In genomic region chr2:81050580-81050979, GRCh38 we compare ENCODE assay signal across 25 cellular contexts.
DNase-seq lines count a peak whose midpoint lies in the region; ATAC-seq and TF ChIP-seq lines count a peak whose summit lies in the region.
"Had no signal": no experiment of that assay in that cellular context is flagged by ENCODE, and none has a peak within 500 bp of the region (broad histone marks: within the 10 kb centered on the region; RNA-seq: fewer than 3 reads in every experiment).

No MANE protein-coding gene starts in this region.

- H3K27ac Mint-ChIP-seq in endodermal cell (peak overlapping the region; percentile 20), nephron (peak overlapping the region in 2 of 3 experiments; percentile 23 to 65)
- H3K27ac Mint-ChIP-seq: CD14-positive monocyte had no signal

- H3K27me3 Mint-ChIP-seq in endodermal cell (ENCODE audit: insufficient read depth) (peaks cover 3% of the 10 kb centered on the region), nephron (ENCODE audit: low read depth) (no peaks in the 10 kb centered on the region)
- H3K27me3 Mint-ChIP-seq: CD8-positive, alpha-beta memory T cell had no signal

- TF ChIP-seq CTCF in endodermal cell (conservative IDR thresholded peaks at IDR 0.05), result no peak
- TF ChIP-seq CTCF in nephron (IDR thresholded peaks at IDR 0.05; ENCODE audit: unreplicated experiment in 3 of 3), result no peak
- TF ChIP-seq CTCF in smooth muscle cell (IDR thresholded peaks at IDR 0.05; ENCODE audit: borderline replicate concordance, insufficient read depth, poor library complexity, severe bottlenecking), result no peak

- no peak overlapping the region for H2AFZ ChIP-seq in smooth muscle cell (ENCODE audit: low read depth)

- no peak for ATAC-seq in HG02588 (IDR thresholded peaks at IDR 0.05; ENCODE audit: unreplicated experiment)
- ATAC-seq: K562, Panc1 had no signal

- H3K27me3 ChIP-seq in endodermal cell (ENCODE audit: control insufficient read depth, insufficient read depth, low read length, poor library complexity, severe bottlenecking), result peaks cover 13% of the 10 kb centered on the region
- H3K27me3 ChIP-seq in smooth muscle cell (ENCODE audit: low read depth), result no peaks in the 10 kb centered on the region
- H3K27me3 ChIP-seq: BE2C had no signal

- DNase-seq in NCI-H69 (lab: John Stamatoyannopoulos, UW), result peak; percentile 18
- DNase-seq in endodermal cell, result no peak
- DNase-seq in smooth muscle cell (lab: John Stamatoyannopoulos, UW; ENCODE audit: unreplicated experiment), result no peak
- DNase-seq in stimulated activated CD8-positive, alpha-beta memory T cell treated with anti-CD3 and anti-CD28 coated beads, Interleukin-4, amount 100 ng/mL, for 48 hours, result no peak
- no peak for DNase-seq in AG20443 (ENCODE audit: low spot score)
- DNase-seq: BE2C; CD8-positive, alpha-beta memory T cell; DMS 273 treated with DMSO at 0.1 percent for 48 hours; DMS79; EL; GF-D8; Kasumi-1; MV-4-11; NCI-H1105 treated with DMSO at 0.1 percent for 48 hours; NCI-H146; NCI-H1930; NCI-H446; NCI-H526; SHP77 had no signal

- WGBS in endodermal cell (ENCODE audit: insufficient coverage in 1 of 2, insufficient read length in 1 of 2), 2 experiments, result 79 to 80% methylated on average over 2 to 4 of the region's 4 CpGs
- WGBS in smooth muscle cell (ENCODE audit: low lambda C conversion rate), result 67% methylated on average over 4 of the region's 4 CpGs

- no peak overlapping the region for H3K4me2 ChIP-seq in smooth muscle cell

- peaks cover 11% of the 10 kb centered on the region for H3K4me1 ChIP-seq in endodermal cell (ENCODE audit: control insufficient read depth, insufficient read depth, low read length)
- no peaks in the 10 kb centered on the region for H3K4me1 ChIP-seq in smooth muscle cell (ENCODE audit: low read depth)
- H3K4me1 ChIP-seq: BE2C had no signal

- H3K4me3 Mint-ChIP-seq in endodermal cell (no peak overlapping the region), nephron (no peak overlapping the region)
- H3K4me3 Mint-ChIP-seq: CD14-positive monocyte; CD8-positive, alpha-beta memory T cell had no signal

- H3K9ac ChIP-seq in endodermal cell (ENCODE audit: extremely low read depth, low read length, poor library complexity, severe bottlenecking) (no peak overlapping the region), smooth muscle cell (ENCODE audit: low read depth) (no peak overlapping the region)

- H3K79me2 ChIP-seq in smooth muscle cell (ENCODE audit: low read depth), result no peaks in the 10 kb centered on the region

- H3K4me3 ChIP-seq in endodermal cell (ENCODE audit: low read length) (no peak overlapping the region), smooth muscle cell (no peak overlapping the region)
- H3K4me3 ChIP-seq: K562 had no signal

- H3K9me3 ChIP-seq in endodermal cell (ENCODE audit: control insufficient read depth, low read length) (peaks cover 8% of the 10 kb centered on the region), smooth muscle cell (replicated peaks; ENCODE audit: low read depth) (no peaks in the 10 kb centered on the region)
- H3K9me3 ChIP-seq: BE2C had no signal

- H3K27ac ChIP-seq in endodermal cell (ENCODE audit: low read depth, low read length), result no peak overlapping the region
- no peak overlapping the region for H3K27ac ChIP-seq in smooth muscle cell (ENCODE audit: low read depth)
- H3K27ac ChIP-seq: RWPE1 had no signal

- H3K36me3 ChIP-seq in endodermal cell (ENCODE audit: control insufficient read depth, insufficient read depth, low read length) (no peaks in the 10 kb centered on the region), smooth muscle cell (ENCODE audit: low read depth) (no peaks in the 10 kb centered on the region)
- H3K36me3 ChIP-seq: BE2C had no signal

- H3K4me1 Mint-ChIP-seq in endodermal cell (peaks cover 31% of the 10 kb centered on the region), nephron (no peaks in the 10 kb centered on the region)
- H3K4me1 Mint-ChIP-seq: CD14-positive monocyte; CD8-positive, alpha-beta memory T cell had no signal

- no peaks in the 10 kb centered on the region for H4K20me1 ChIP-seq in smooth muscle cell (ENCODE audit: low read depth)

- H3K9me3 Mint-ChIP-seq in endodermal cell (no peaks in the 10 kb centered on the region), nephron (no peaks in the 10 kb centered on the region)

- H3F3A ChIP-seq in smooth muscle cell (ENCODE audit: low read depth), result no peaks in the 10 kb centered on the region

- H3K36me3 Mint-ChIP-seq in endodermal cell (ENCODE audit: low read depth) (no peaks in the 10 kb centered on the region), nephron (ENCODE audit: low read depth) (no peaks in the 10 kb centered on the region)
- H3K36me3 Mint-ChIP-seq: CD14-positive monocyte; CD8-positive, alpha-beta memory T cell had no signal
